In the genomic region with DNA sequence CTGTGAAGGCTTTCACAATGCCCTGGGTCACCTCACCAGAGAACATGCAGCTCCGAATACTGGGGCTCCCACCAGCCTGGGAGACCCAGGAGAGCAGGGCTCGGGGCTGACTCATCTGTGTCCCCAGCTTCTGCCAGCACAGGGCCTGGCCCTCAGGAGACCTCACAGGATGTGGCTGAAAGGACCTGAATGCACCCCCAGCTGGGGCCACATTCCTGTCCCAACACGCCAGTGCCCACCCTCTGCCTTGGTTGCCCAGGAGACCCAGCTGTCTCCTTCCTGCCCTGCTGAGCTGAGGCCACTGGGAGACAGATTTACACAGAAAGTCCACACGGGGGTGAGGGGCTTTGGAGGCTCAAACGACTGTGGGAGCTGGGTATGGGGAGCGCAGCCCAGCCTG, we compare ENCODE assay signal across 2 cellular contexts.
TF ChIP-seq lines count a peak whose summit lies in the region.

No MANE protein-coding gene starts in this region.

TF ChIP-seq in GM23338, 12 proteins besides CTCF, POLR2A, EP300 and RAD21 (continues in another document):
- TF ChIP-seq STAT1 (IDR thresholded peaks at IDR 0.05; ENCODE audit: unreplicated experiment), result no peak
- TF ChIP-seq, protein P1, sequence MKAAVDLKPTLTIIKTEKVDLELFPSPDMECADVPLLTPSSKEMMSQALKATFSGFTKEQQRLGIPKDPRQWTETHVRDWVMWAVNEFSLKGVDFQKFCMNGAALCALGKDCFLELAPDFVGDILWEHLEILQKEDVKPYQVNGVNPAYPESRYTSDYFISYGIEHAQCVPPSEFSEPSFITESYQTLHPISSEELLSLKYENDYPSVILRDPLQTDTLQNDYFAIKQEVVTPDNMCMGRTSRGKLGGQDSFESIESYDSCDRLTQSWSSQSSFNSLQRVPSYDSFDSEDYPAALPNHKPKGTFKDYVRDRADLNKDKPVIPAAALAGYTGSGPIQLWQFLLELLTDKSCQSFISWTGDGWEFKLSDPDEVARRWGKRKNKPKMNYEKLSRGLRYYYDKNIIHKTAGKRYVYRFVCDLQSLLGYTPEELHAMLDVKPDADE (IDR thresholded peaks at IDR 0.05), result no peak
- TF ChIP-seq, protein P2, sequence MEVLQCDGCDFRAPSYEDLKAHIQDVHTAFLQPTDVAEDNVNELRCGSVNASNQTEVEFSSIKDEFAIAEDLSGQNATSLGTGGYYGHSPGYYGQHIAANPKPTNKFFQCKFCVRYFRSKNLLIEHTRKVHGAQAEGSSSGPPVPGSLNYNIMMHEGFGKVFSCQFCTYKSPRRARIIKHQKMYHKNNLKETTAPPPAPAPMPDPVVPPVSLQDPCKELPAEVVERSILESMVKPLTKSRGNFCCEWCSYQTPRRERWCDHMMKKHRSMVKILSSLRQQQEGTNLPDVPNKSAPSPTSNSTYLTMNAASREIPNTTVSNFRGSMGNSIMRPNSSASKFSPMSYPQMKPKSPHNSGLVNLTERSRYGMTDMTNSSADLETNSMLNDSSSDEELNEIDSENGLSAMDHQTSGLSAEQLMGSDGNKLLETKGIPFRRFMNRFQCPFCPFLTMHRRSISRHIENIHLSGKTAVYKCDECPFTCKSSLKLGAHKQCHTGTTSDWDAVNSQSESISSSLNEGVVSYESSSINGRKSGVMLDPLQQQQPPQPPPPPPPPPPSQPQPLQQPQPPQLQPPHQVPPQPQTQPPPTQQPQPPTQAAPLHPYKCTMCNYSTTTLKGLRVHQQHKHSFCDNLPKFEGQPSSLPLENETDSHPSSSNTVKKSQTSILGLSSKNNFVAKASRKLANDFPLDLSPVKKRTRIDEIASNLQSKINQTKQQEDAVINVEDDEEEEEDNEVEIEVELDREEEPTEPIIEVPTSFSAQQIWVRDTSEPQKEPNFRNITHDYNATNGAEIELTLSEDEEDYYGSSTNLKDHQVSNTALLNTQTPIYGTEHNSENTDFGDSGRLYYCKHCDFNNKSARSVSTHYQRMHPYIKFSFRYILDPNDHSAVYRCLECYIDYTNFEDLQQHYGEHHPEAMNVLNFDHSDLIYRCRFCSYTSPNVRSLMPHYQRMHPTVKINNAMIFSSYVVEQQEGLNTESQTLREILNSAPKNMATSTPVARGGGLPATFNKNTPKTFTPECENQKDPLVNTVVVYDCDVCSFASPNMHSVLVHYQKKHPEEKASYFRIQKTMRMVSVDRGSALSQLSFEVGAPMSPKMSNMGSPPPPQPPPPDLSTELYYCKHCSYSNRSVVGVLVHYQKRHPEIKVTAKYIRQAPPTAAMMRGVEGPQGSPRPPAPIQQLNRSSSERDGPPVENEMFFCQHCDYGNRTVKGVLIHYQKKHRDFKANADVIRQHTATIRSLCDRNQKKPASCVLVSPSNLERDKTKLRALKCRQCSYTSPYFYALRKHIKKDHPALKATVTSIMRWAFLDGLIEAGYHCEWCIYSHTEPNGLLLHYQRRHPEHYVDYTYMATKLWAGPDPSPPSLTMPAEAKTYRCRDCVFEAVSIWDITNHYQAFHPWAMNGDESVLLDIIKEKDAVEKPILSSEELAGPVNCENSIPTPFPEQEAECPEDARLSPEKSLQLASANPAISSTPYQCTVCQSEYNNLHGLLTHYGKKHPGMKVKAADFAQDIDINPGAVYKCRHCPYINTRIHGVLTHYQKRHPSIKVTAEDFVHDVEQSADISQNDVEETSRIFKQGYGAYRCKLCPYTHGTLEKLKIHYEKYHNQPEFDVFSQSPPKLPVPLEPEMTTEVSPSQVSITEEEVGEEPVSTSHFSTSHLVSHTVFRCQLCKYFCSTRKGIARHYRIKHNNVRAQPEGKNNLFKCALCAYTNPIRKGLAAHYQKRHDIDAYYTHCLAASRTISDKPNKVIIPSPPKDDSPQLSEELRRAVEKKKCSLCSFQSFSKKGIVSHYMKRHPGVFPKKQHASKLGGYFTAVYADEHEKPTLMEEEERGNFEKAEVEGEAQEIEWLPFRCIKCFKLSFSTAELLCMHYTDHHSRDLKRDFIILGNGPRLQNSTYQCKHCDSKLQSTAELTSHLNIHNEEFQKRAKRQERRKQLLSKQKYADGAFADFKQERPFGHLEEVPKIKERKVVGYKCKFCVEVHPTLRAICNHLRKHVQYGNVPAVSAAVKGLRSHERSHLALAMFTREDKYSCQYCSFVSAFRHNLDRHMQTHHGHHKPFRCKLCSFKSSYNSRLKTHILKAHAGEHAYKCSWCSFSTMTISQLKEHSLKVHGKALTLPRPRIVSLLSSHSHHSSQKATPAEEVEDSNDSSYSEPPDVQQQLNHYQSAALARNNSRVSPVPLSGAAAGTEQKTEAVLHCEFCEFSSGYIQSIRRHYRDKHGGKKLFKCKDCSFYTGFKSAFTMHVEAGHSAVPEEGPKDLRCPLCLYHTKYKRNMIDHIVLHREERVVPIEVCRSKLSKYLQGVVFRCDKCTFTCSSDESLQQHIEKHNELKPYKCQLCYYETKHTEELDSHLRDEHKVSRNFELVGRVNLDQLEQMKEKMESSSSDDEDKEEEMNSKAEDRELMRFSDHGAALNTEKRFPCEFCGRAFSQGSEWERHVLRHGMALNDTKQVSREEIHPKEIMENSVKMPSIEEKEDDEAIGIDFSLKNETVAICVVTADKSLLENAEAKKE (CRISPR knock-in tag; IDR thresholded peaks at IDR 0.05), result no peak
- TF ChIP-seq JUNB (IDR thresholded peaks at IDR 0.05; ENCODE audit: unreplicated experiment), result no peak
- TF ChIP-seq POLR2AphosphoS5 (IDR thresholded peaks at IDR 0.05; ENCODE audit: low read depth), result no peak
- no peak for TF ChIP-seq CREB1 (CRISPR knock-in tag; IDR thresholded peaks at IDR 0.05; ENCODE audit: low read depth)
- TF ChIP-seq, protein P3, sequence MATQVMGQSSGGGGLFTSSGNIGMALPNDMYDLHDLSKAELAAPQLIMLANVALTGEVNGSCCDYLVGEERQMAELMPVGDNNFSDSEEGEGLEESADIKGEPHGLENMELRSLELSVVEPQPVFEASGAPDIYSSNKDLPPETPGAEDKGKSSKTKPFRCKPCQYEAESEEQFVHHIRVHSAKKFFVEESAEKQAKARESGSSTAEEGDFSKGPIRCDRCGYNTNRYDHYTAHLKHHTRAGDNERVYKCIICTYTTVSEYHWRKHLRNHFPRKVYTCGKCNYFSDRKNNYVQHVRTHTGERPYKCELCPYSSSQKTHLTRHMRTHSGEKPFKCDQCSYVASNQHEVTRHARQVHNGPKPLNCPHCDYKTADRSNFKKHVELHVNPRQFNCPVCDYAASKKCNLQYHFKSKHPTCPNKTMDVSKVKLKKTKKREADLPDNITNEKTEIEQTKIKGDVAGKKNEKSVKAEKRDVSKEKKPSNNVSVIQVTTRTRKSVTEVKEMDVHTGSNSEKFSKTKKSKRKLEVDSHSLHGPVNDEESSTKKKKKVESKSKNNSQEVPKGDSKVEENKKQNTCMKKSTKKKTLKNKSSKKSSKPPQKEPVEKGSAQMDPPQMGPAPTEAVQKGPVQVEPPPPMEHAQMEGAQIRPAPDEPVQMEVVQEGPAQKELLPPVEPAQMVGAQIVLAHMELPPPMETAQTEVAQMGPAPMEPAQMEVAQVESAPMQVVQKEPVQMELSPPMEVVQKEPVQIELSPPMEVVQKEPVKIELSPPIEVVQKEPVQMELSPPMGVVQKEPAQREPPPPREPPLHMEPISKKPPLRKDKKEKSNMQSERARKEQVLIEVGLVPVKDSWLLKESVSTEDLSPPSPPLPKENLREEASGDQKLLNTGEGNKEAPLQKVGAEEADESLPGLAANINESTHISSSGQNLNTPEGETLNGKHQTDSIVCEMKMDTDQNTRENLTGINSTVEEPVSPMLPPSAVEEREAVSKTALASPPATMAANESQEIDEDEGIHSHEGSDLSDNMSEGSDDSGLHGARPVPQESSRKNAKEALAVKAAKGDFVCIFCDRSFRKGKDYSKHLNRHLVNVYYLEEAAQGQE (IDR thresholded peaks at IDR 0.05; ENCODE audit: unreplicated experiment), result no peak
- TF ChIP-seq NANOG (IDR thresholded peaks at IDR 0.05; ENCODE audit: borderline replicate concordance), result no peak
- TF ChIP-seq EZH2 (IDR thresholded peaks at IDR 0.05; ENCODE audit: low read depth, unreplicated experiment), result no peak
- TF ChIP-seq ZNF331 (CRISPR knock-in tag; IDR thresholded peaks at IDR 0.05; ENCODE audit: low read depth), result no peak

TF ChIP-seq in endothelial cell of umbilical vein, 7 proteins besides CTCF, POLR2A, EP300 and RAD21:
- TF ChIP-seq FOS (IDR thresholded peaks at IDR 0.05; ENCODE audit: borderline replicate concordance, insufficient read depth, low read length), result no peak
